15 cellular contexts compared by ENCODE assay signal in the genomic region with DNA sequence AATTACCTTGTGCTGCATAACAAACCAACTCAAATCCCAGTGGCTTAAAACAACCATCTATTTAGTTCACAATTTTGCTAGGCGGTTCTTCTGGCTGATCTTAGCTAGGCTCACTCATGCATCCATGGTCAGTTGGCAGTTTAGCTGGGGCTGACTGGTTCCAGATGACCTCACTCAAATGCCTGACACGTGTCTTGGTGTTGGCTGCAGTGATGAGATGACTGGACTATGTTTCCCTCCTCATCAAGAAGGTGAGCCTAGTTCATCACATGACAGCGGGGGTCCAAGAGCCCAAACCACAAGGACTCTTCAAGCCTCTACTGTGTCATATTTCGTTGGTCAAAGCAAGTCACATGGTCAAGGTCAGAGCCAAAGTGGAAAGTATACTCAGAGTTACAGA. TPM values are rescaled to one million over a fixed set of nuclear protein-coding genes. Genes with fewer than 3 reads are reported as not detected.
DNase-seq lines count a peak whose midpoint lies in the region; ATAC-seq, FAIRE-seq and TF ChIP-seq lines count a peak whose summit lies in the region.
"Had no signal": no experiment of that assay in that cellular context is flagged by ENCODE, and none has a peak within 500 bp of the region (broad histone marks: within the 10 kb centered on the region; RNA-seq: fewer than 3 reads in every experiment).

No MANE protein-coding gene starts in this region.

- H3K4me3 Mint-ChIP-seq in CD4-positive, alpha-beta memory T cell = no peak overlapping the region
- H3K4me3 Mint-ChIP-seq: CD4-positive, CD25-positive, alpha-beta regulatory T cell; immature natural killer cell; nephron; WTC11 had no signal

- H3K36me3 Mint-ChIP-seq in CD4-positive, alpha-beta memory T cell = peaks cover 20 to 58% of the 10 kb centered on the region in 2 donors

- POLR2A ChIA-PET in CD4-positive, alpha-beta memory T cell (lab: Charles Lee; ENCODE audit: partially characterized antibody) = no interaction called here

- intact Hi-C loops in kidney (cut with DNase I) = no loop called here
- intact Hi-C loops in CD4-positive, alpha-beta memory T cell (cut with micrococcal nuclease) = no loop called here

- FAIRE-seq in GM18507 (lab: Jason Lieb, UNC) (peak; percentile 55), RCC 7860 (lab: Jason Lieb, UNC) (peak; percentile 99), kidney (lab: Jason Lieb, UNC) (no peak)

- DNase-seq in GM18507 (ENCODE audit: extremely low spot score, insufficient read length, low read depth) = no peak
- DNase-seq in RCC 7860 (ENCODE audit: low spot score) = peak; percentile 100
- peak; percentile 98 for DNase-seq in kidney tubule cell (ENCODE audit: low spot score)
- DNase-seq in kidney = no peak
- DNase-seq in CD4-positive, alpha-beta memory T cell = no peak
- DNase-seq: CD4-positive, CD25-positive, alpha-beta regulatory T cell; immature natural killer cell; NCI-H69 had no signal

- H3K27ac Mint-ChIP-seq in CD4-positive, alpha-beta memory T cell = no peak overlapping the region
- H3K27ac Mint-ChIP-seq: immature natural killer cell, nephron, WTC11 had no signal

- peaks cover 0 to 9% (median 4%) of the 10 kb centered on the region in 8 donors for H3K9me3 Mint-ChIP-seq in CD4-positive, alpha-beta memory T cell
- H3K9me3 Mint-ChIP-seq: immature natural killer cell had no signal

- H3K36me3 ChIP-seq in kidney (ENCODE audit: control insufficient read depth in 1 of 2, insufficient read depth in 2 of 2, low read length in 2 of 2) = no peaks in the 10 kb centered on the region
- H3K36me3 ChIP-seq in CD4-positive, alpha-beta memory T cell (ENCODE audit: insufficient read depth, low read length) = no peaks in the 10 kb centered on the region
- H3K36me3 ChIP-seq: SJSA1 had no signal

- peaks cover 7 to 8% of the 10 kb centered on the region in 2 donors for H3K4me1 ChIP-seq in kidney (ENCODE audit: control insufficient read depth in 1 of 2, insufficient read depth in 1 of 2, low read depth in 1 of 2, low read length in 2 of 2)
- no peaks in the 10 kb centered on the region for H3K4me1 ChIP-seq in CD4-positive, alpha-beta memory T cell (ENCODE audit: insufficient read depth, low read length)
- H3K4me1 ChIP-seq: SJSA1 had no signal

- TF ChIP-seq CTCF in kidney (IDR thresholded peaks at IDR 0.05; ENCODE audit: borderline replicate concordance, extremely low read depth, insufficient read depth) = no peak

- H3K9ac ChIP-seq in kidney (ENCODE audit: low read length in 2 of 2) = no peak overlapping the region

- no peaks in the 10 kb centered on the region for H3K27me3 Mint-ChIP-seq in CD4-positive, alpha-beta memory T cell
- H3K27me3 Mint-ChIP-seq: CD4-positive, CD25-positive, alpha-beta regulatory T cell had no signal

- H3K27ac ChIP-seq in kidney (ENCODE audit: low read depth in 2 of 2, low read length in 2 of 2) = no peak overlapping the region
- no peak overlapping the region for H3K27ac ChIP-seq in CD4-positive, alpha-beta memory T cell (ENCODE audit: low read depth, low read length)
- H3K27ac ChIP-seq: epithelial cell of prostate, SJSA1 had no signal

- peak; percentile 50 for ATAC-seq in HG02588 (IDR thresholded peaks at IDR 0.05; ENCODE audit: unreplicated experiment)
- ATAC-seq in GM19324 (IDR thresholded peaks at IDR 0.05; ENCODE audit: low FRiP score, unreplicated experiment) = no peak
- ATAC-seq in HG02840 (IDR thresholded peaks at IDR 0.05; ENCODE audit: low FRiP score, unreplicated experiment) = no peak
- ATAC-seq: WTC11 had no signal

- no peak overlapping the region for H3K4me3 ChIP-seq in kidney (ENCODE audit: low read length in 2 of 2)
- no peak overlapping the region for H3K4me3 ChIP-seq in CD4-positive, alpha-beta memory T cell (ENCODE audit: low read length in 2 of 2)
- H3K4me3 ChIP-seq: SJSA1 had no signal

- CTCF ChIA-PET in CD4-positive, alpha-beta memory T cell (lab: Charles Lee; ENCODE audit: partially characterized antibody) = no interaction called here

- H3K4me1 Mint-ChIP-seq in CD4-positive, alpha-beta memory T cell = no peaks in the 10 kb centered on the region
- H3K4me1 Mint-ChIP-seq: CD4-positive, CD25-positive, alpha-beta regulatory T cell; immature natural killer cell had no signal

- no peaks in the 10 kb centered on the region for H3K27me3 ChIP-seq in CD4-positive, alpha-beta memory T cell (ENCODE audit: insufficient read depth, low read length)
- H3K27me3 ChIP-seq: SJSA1 had no signal

- no peaks in the 10 kb centered on the region for H3K9me3 ChIP-seq in kidney (ENCODE audit: control insufficient read depth in 1 of 2, low read length in 2 of 2)
- no peaks in the 10 kb centered on the region for H3K9me3 ChIP-seq in CD4-positive, alpha-beta memory T cell (ENCODE audit: control insufficient read depth in 1 of 2, low read length in 2 of 2)

RNA-seq across cellular contexts. Expression of gene ACTR3, which starts 42.7 kb away (rescaled TPM):
- total RNA-seq in kidney = 265 TPM
- polyA plus RNA-seq in kidney (ENCODE audit: insufficient read depth, low read depth, low replicate concordance) = 69.3 TPM
- 100 to 1,000 TPM; 247 to 251 TPM for total RNA-seq in CD4-positive, alpha-beta memory T cell
- 100 to 1,000 TPM; 541 to 567 TPM for polyA plus RNA-seq in CD4-positive, alpha-beta memory T cell

Comparison
In these comparisons a context has a peak if more than half of its experiments do, and no peak if none do; other contexts are left out.
1. DNase-seq: peak in RCC 7860 (single experiment) and kidney tubule cell (single experiment); none in GM18507 (single experiment), kidney (single experiment) and CD4-positive, alpha-beta memory T cell (0 of 5).